ENCODE assay signal across 11 cellular contexts in the genomic region with DNA sequence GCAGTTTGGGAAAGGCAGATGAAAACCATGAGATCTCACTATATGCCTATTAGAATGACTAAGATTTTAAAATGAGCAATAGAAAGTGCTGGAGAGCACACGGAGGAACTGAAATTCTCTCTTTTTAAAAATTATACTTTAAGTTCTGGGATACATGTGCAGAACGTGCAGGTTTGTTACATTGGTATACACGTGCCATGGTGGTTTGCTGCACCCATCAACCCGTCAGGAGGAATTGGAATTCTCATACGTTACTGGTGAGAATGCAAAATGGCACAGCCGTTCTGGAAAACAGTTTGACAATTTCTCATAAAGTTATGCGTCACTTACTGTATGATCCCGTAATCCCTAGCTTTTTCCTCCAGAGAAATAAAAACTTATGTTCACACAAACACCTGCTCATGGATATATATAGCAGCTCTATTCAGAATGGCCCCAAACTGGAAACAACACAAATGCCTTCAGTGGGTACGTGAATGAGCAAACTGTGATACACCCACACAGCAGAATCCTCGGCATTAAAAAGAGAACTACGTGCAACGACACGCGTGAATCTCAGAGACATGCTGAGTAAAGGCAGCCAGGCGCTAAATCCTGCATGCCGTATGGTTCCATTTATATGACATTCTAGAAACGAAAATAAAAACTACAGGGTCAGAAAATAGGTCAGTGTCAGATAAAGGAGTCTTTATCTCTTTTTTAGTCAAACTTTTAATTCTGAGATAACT.
DNase-seq lines count a peak whose midpoint lies in the region; ATAC-seq and TF ChIP-seq lines count a peak whose summit lies in the region.
"Had no signal": no experiment of that assay in that cellular context is flagged by ENCODE, and none has a peak within 500 bp of the region (broad histone marks: within the 10 kb centered on the region; RNA-seq: fewer than 3 reads in every experiment).

No MANE protein-coding gene starts in this region.

- peaks cover 6 to 7% of the 10 kb centered on the region in 2 donors for H3K4me1 Mint-ChIP-seq in effector memory CD8-positive, alpha-beta T cell (ENCODE audit: low read depth in 2 of 2)

- H3K4me3 ChIP-seq in tibial artery: no peak overlapping the region
- H3K4me3 ChIP-seq: testis had no signal

- peaks cover 3% of the 10 kb centered on the region for H3K36me3 Mint-ChIP-seq in effector memory CD8-positive, alpha-beta T cell (ENCODE audit: insufficient read depth)
- H3K36me3 Mint-ChIP-seq: CD4-positive, CD25-positive, alpha-beta regulatory T cell had no signal

- no peaks in the 10 kb centered on the region for H3K9me3 Mint-ChIP-seq in effector memory CD8-positive, alpha-beta T cell

- peaks cover 0 to 31% of the 10 kb centered on the region in 2 donors for H3K27me3 ChIP-seq in tibial artery
- H3K27me3 ChIP-seq: testis had no signal

- H3K27me3 Mint-ChIP-seq in effector memory CD8-positive, alpha-beta T cell: peaks cover 0 to 5% of the 10 kb centered on the region in 2 donors

- peak; percentile 14 for DNase-seq in EL
- DNase-seq in effector memory CD8-positive, alpha-beta T cell: no peak
- DNase-seq in UCSD-AML1 (lab: John Stamatoyannopoulos, UW; ENCODE audit: unreplicated experiment): no peak
- no peak for DNase-seq in tibial artery
- no peak for DNase-seq in NCI-H510A (lab: John Stamatoyannopoulos, UW)
- DNase-seq: CD4-positive, CD25-positive, alpha-beta regulatory T cell; mesenchymal stem cell; testis had no signal

- peak overlapping the region in 1 of 2 donors; percentile 8 for H3K27ac Mint-ChIP-seq in effector memory CD8-positive, alpha-beta T cell
- H3K27ac Mint-ChIP-seq: CD4-positive, CD25-positive, alpha-beta regulatory T cell had no signal

- no peak for TF ChIP-seq CTCF in tibial artery (IDR thresholded peaks at IDR 0.05)

- intact Hi-C loops in tibial artery (cut with DNase I; ENCODE audit: low total_unique reads): no loop called here

- H3K9me3 ChIP-seq in tibial artery: no peaks in the 10 kb centered on the region
- H3K9me3 ChIP-seq: testis had no signal

- H3K36me3 ChIP-seq in tibial artery: no peaks in the 10 kb centered on the region

- H3K27ac ChIP-seq in tibial artery: no peak overlapping the region
- H3K27ac ChIP-seq: testis had no signal

- ATAC-seq in GM18868 (IDR thresholded peaks at IDR 0.05; ENCODE audit: unreplicated experiment): peak; percentile 53
- ATAC-seq in HG02678 (IDR thresholded peaks at IDR 0.05; ENCODE audit: unreplicated experiment): peak; percentile 39
- peak; percentile 29 for ATAC-seq in effector memory CD8-positive, alpha-beta T cell (replicated peaks)
- ATAC-seq in HG03439 (IDR thresholded peaks at IDR 0.05; ENCODE audit: unreplicated experiment): no peak

- H3K4me3 Mint-ChIP-seq in effector memory CD8-positive, alpha-beta T cell: peak overlapping the region; percentile 10 to 17
- H3K4me3 Mint-ChIP-seq: CD4-positive, CD25-positive, alpha-beta regulatory T cell had no signal

- peaks cover 0 to 11% (median 0%) of the 10 kb centered on the region in 4 donors for H3K4me1 ChIP-seq in tibial artery
- H3K4me1 ChIP-seq: testis had no signal
